1 cellular context compared by ENCODE assay signal in genomic region chr16:12289175-12290063, GRCh38.
TF ChIP-seq lines count a peak whose summit lies in the region.

No MANE protein-coding gene starts in this region.

TF ChIP-seq in HepG2, 621 proteins besides CTCF, POLR2A, EP300 and RAD21 (continued from another document and continues in another):
- TF ChIP-seq GRHL1 (CRISPR knock-in tag; conservative IDR thresholded peaks at IDR 0.05) (no peak), ERF (CRISPR knock-in tag; IDR thresholded peaks at IDR 0.05) (peak; percentile 65; the same call in 1 of the 2 replicates), BORCS8-MEF2B (CRISPR knock-in tag; IDR thresholded peaks at IDR 0.05) (no peak), ZNF800 (CRISPR knock-in tag; IDR thresholded peaks at IDR 0.05) (peak; percentile 47; the same call in 1 of the 2 replicates), ZBTB43 (CRISPR knock-in tag; conservative IDR thresholded peaks at IDR 0.05) (peak; percentile 44; the same call in 1 of the 2 replicates), AHR (CRISPR knock-in tag; IDR thresholded peaks at IDR 0.05) (no peak), MEIS1 (CRISPR knock-in tag; IDR thresholded peaks at IDR 0.05; ENCODE audit: borderline replicate concordance) (no peak), ZNF609 (CRISPR knock-in tag; IDR thresholded peaks at IDR 0.05; ENCODE audit: borderline replicate concordance) (no peak; the same call in 1 of the 2 replicates), ASH2L (IDR thresholded peaks at IDR 0.05; ENCODE audit: insufficient read length, low read depth, low read length) (peak; percentile 94), ZNF878 (CRISPR knock-in tag; IDR thresholded peaks at IDR 0.05) (peak; percentile 61; the same call in 1 of the 2 replicates), ZNF770 (CRISPR knock-in tag; IDR thresholded peaks at IDR 0.05) (no peak), AGO2 (optimal IDR thresholded peaks at IDR 0.05; ENCODE audit: low read depth, low read length) (no peak), TFE3 (CRISPR knock-in tag; IDR thresholded peaks at IDR 0.05) (no peak), TCF12 (IDR thresholded peaks at IDR 0.05) (no peak), TCF12 (CRISPR knock-in tag; IDR thresholded peaks at IDR 0.05) (no peak), TCF7 (IDR thresholded peaks at IDR 0.05; ENCODE audit: low read depth) (peak; percentile 23; the same call in 1 of the 2 replicates), MXI1 (IDR thresholded peaks at IDR 0.05; ENCODE audit: borderline replicate concordance, low read depth, low read length) (peak; percentile 75; the same call in 1 of the 3 replicates), ARID5B (CRISPR knock-in tag; IDR thresholded peaks at IDR 0.05) (peak; percentile 84), BRF2 (CRISPR knock-in tag; IDR thresholded peaks at IDR 0.05) (no peak), SNRNP70 (IDR thresholded peaks at IDR 0.05; ENCODE audit: low read depth, low read length) (no peak), ZBTB4 (CRISPR knock-in tag; IDR thresholded peaks at IDR 0.05; ENCODE audit: borderline replicate concordance) (peak; percentile 73; the same call in 1 of the 2 replicates), ZMAT5 (CRISPR knock-in tag; IDR thresholded peaks at IDR 0.05; ENCODE audit: borderline replicate concordance, low read depth) (no peak), PPARG (CRISPR knock-in tag; conservative IDR thresholded peaks at IDR 0.05) (peak; percentile 50; the same call in 1 of the 2 replicates), ZNF30 (CRISPR knock-in tag; IDR thresholded peaks at IDR 0.05) (no peak), ZSCAN22 (CRISPR knock-in tag; IDR thresholded peaks at IDR 0.05) (no peak), HMG20A (CRISPR knock-in tag; IDR thresholded peaks at IDR 0.05; ENCODE audit: borderline replicate concordance) (peak; percentile 66; the same call in 1 of the 2 replicates), ZNF383 (CRISPR knock-in tag; IDR thresholded peaks at IDR 0.05; ENCODE audit: borderline replicate concordance) (no peak; the same call in 1 of the 2 replicates), ZNF329 (CRISPR knock-in tag; IDR thresholded peaks at IDR 0.05; ENCODE audit: low read depth) (no peak), LCORL (IDR thresholded peaks at IDR 0.05) (no peak), LCORL (CRISPR knock-in tag; IDR thresholded peaks at IDR 0.05) (peak; percentile 76), KDM1A (CRISPR knock-in tag; IDR thresholded peaks at IDR 0.05) (peak; percentile 6), ARNT (IDR thresholded peaks at IDR 0.05) (no peak), NFKBIZ (CRISPR knock-in tag; IDR thresholded peaks at IDR 0.05) (no peak), RFX1 (IDR thresholded peaks at IDR 0.05) (no peak)
